23 cellular contexts compared by ENCODE assay signal in the genomic region with DNA sequence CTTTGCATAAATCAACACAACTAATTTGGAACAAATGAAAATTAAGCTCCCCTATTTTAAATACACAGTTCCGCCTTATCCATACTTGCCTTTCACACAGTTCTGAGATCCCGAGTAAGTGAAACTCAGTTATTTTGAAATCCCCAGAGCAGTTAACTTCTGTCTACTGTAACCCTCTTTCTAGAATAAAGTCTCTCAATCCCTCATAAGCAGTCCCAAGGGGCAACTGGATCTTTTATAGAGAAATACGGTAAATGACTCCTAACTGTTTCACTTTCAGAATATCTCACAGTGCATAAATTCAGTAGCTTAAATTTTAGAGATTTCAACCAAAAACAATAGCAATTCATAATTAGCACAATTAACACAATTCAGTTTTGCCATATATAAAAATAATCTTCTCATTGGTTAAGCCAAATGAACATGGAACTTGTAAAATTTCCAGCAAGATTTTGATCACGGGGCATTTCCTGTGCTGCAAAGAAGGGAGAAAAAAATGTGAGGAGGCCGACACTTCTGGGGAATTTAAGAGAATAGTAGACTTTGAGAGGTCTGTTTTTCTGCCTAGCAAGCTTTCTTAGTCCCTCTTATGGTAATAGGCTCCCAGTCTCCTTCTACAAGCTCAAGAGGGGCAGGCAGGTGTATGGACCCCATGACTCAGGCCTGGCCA.
"Had no signal": no experiment of that assay in that cellular context is flagged by ENCODE, and none has a peak within 500 bp of the region (broad histone marks: within the 10 kb centered on the region; RNA-seq: fewer than 3 reads in every experiment).

No MANE protein-coding gene starts in this region.

- H3K4me3 ChIP-seq: breast epithelium, coronary artery, esophagus muscularis mucosa, gastroesophageal sphincter, pancreas, psoas muscle, testis, vagina had no signal

- H3K27ac ChIP-seq: breast epithelium, coronary artery, esophagus muscularis mucosa, gastroesophageal sphincter, heart left ventricle, pancreas, psoas muscle, testis, vagina had no signal

- H3K27me3 ChIP-seq: breast epithelium, esophagus muscularis mucosa, gastroesophageal sphincter, heart left ventricle, pancreas, testis, vagina had no signal

- H3K4me1 Mint-ChIP-seq: activated T-helper 17 cell treated with anti-CD3 and anti-CD28 coated beads, Interleukin-2, amount 50 U/mL, for 72 hours; central memory CD8-positive, alpha-beta T cell; natural killer cell; stimulated activated effector memory CD8-positive, alpha-beta T cell treated with anti-CD3 and anti-CD28 coated beads, Interleukin-12 subunit alpha, Interleukin-12 subunit beta, amount 100 ng/mL, for 72 hours had no signal

- H3K4me1 ChIP-seq: breast epithelium, heart left ventricle, pancreas, psoas muscle, testis, vagina had no signal

- H3K9me3 Mint-ChIP-seq: activated T-cell treated with anti-CD3 and anti-CD28 coated beads, Interleukin-2, amount 50 U/mL, for 24 hours; activated T-helper 17 cell treated with anti-CD3 and anti-CD28 coated beads, Interleukin-2, amount 50 U/mL, for 72 hours; central memory CD8-positive, alpha-beta T cell; natural killer cell; stimulated activated effector memory CD8-positive, alpha-beta T cell treated with anti-CD3 and anti-CD28 coated beads, Interleukin-12 subunit alpha, Interleukin-12 subunit beta, amount 100 ng/mL, for 72 hours; type B pancreatic cell had no signal

- H3K4me3 Mint-ChIP-seq: activated naive CD8-positive, alpha-beta T cell; activated T-cell treated with anti-CD3 and anti-CD28 coated beads, Interleukin-2, amount 50 U/mL, for 24 hours; activated T-helper 17 cell treated with anti-CD3 and anti-CD28 coated beads, Interleukin-2, amount 50 U/mL, for 72 hours; central memory CD8-positive, alpha-beta T cell; natural killer cell; stimulated activated effector memory CD8-positive, alpha-beta T cell treated with anti-CD3 and anti-CD28 coated beads, Interleukin-12 subunit alpha, Interleukin-12 subunit beta, amount 100 ng/mL, for 72 hours; type B pancreatic cell had no signal

- H3K27me3 Mint-ChIP-seq: type B pancreatic cell had no signal

- H3K36me3 Mint-ChIP-seq: activated naive CD8-positive, alpha-beta T cell; natural killer cell; stimulated activated effector memory CD8-positive, alpha-beta T cell treated with anti-CD3 and anti-CD28 coated beads, Interleukin-12 subunit alpha, Interleukin-12 subunit beta, amount 100 ng/mL, for 72 hours; type B pancreatic cell had no signal

- DNase-seq: activated CD8-positive, alpha-beta memory T cell treated with anti-CD3 and anti-CD28 coated beads for 24 hours; activated CD8-positive, alpha-beta memory T cell treated with anti-CD3 and anti-CD28 coated beads, Interleukin-2, amount 50 U/mL, for 4 hours; activated T-cell treated with anti-CD3 and anti-CD28 coated beads, Interleukin-2, amount 50 U/mL, for 24 hours; heart left ventricle; left ventricle myocardium superior; mammary epithelial cell; midbrain; natural killer cell; pancreas; psoas muscle; right cardiac atrium; stimulated activated CD4-positive, alpha-beta T cell treated with anti-CD3 and anti-CD28 coated beads, Interleukin-1b, Interleukin-23, amount 100 ng/mL, for 48 hours; testis had no signal

- H3K27ac Mint-ChIP-seq: activated naive CD8-positive, alpha-beta T cell; activated T-cell treated with anti-CD3 and anti-CD28 coated beads, Interleukin-2, amount 50 U/mL, for 24 hours; activated T-helper 17 cell treated with anti-CD3 and anti-CD28 coated beads, Interleukin-2, amount 50 U/mL, for 72 hours; natural killer cell; stimulated activated effector memory CD8-positive, alpha-beta T cell treated with anti-CD3 and anti-CD28 coated beads, Interleukin-12 subunit alpha, Interleukin-12 subunit beta, amount 100 ng/mL, for 72 hours; type B pancreatic cell had no signal

- H3K9me3 ChIP-seq: breast epithelium, esophagus muscularis mucosa, gastroesophageal sphincter, heart left ventricle, pancreas, psoas muscle, testis, vagina had no signal

- ATAC-seq: activated T-helper 17 cell treated with anti-CD3 and anti-CD28 coated beads, Interleukin-2, amount 50 U/mL, for 72 hours; gastroesophageal sphincter; heart left ventricle; left ventricle myocardium superior; natural killer cell; pancreas; psoas muscle; right cardiac atrium; stimulated activated effector memory CD8-positive, alpha-beta T cell treated with anti-CD3 and anti-CD28 coated beads, Interleukin-12 subunit alpha, Interleukin-12 subunit beta, amount 100 ng/mL, for 72 hours had no signal

- H3K36me3 ChIP-seq: breast epithelium, esophagus muscularis mucosa, gastroesophageal sphincter, heart left ventricle, pancreas, vagina had no signal
